In the genomic region with DNA sequence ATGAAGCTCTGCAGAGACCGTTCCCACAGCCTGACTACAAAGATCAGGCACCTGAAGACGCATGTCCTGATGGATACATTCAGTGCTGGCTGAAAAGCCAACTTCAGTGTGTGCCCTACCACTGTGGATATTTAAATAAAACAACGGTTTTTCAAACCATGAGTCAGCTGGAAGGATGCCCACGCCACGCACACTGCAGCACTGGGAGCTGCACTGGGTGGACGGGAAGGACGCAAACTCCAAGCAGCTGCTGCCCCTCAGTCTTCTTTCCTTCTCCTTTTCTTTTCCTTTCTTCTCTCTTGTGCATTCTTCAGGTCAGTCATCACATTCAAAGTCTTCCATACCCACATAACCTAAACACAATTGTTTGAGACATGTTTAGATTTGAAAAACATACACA, we compare ENCODE assay signal across 1 cellular context.
TF ChIP-seq lines count a peak whose summit lies in the region.

No MANE protein-coding gene starts in this region.

TF ChIP-seq in GM12878, 131 proteins besides CTCF, POLR2A, EP300 and RAD21 (continued from another document):
- no peak for TF ChIP-seq ZBTB11 (CRISPR knock-in tag; IDR thresholded peaks at IDR 0.05)
- TF ChIP-seq NFYA (IDR thresholded peaks at IDR 0.05; ENCODE audit: borderline replicate concordance, low read depth, low read length) = no peak
- TF ChIP-seq SREBF1 (IDR thresholded peaks at IDR 0.05; ENCODE audit: low read length) = no peak
- no peak for TF ChIP-seq STAT1 (conservative IDR thresholded peaks at IDR 0.05)
- TF ChIP-seq ZZZ3 (IDR thresholded peaks at IDR 0.05; ENCODE audit: control insufficient read depth, insufficient read length, low read depth) = no peak
- no peak for TF ChIP-seq BCL11A (IDR thresholded peaks at IDR 0.05; ENCODE audit: low read depth, low read length)
- no peak for TF ChIP-seq ELK1 (IDR thresholded peaks at IDR 0.05; ENCODE audit: low read depth, low read length)
- TF ChIP-seq, protein P1, sequence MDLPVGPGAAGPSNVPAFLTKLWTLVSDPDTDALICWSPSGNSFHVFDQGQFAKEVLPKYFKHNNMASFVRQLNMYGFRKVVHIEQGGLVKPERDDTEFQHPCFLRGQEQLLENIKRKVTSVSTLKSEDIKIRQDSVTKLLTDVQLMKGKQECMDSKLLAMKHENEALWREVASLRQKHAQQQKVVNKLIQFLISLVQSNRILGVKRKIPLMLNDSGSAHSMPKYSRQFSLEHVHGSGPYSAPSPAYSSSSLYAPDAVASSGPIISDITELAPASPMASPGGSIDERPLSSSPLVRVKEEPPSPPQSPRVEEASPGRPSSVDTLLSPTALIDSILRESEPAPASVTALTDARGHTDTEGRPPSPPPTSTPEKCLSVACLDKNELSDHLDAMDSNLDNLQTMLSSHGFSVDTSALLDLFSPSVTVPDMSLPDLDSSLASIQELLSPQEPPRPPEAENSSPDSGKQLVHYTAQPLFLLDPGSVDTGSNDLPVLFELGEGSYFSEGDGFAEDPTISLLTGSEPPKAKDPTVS (IDR thresholded peaks at IDR 0.05; ENCODE audit: low read depth, low read length) = no peak
- no peak for TF ChIP-seq TAF1 (IDR thresholded peaks at IDR 0.05; ENCODE audit: borderline replicate concordance, low read depth, low read length)
- no peak for TF ChIP-seq ZNF207 (IDR thresholded peaks at IDR 0.05; ENCODE audit: borderline replicate concordance)
